Comparison of ENCODE assay signal across 1 cellular context in the genomic region with DNA sequence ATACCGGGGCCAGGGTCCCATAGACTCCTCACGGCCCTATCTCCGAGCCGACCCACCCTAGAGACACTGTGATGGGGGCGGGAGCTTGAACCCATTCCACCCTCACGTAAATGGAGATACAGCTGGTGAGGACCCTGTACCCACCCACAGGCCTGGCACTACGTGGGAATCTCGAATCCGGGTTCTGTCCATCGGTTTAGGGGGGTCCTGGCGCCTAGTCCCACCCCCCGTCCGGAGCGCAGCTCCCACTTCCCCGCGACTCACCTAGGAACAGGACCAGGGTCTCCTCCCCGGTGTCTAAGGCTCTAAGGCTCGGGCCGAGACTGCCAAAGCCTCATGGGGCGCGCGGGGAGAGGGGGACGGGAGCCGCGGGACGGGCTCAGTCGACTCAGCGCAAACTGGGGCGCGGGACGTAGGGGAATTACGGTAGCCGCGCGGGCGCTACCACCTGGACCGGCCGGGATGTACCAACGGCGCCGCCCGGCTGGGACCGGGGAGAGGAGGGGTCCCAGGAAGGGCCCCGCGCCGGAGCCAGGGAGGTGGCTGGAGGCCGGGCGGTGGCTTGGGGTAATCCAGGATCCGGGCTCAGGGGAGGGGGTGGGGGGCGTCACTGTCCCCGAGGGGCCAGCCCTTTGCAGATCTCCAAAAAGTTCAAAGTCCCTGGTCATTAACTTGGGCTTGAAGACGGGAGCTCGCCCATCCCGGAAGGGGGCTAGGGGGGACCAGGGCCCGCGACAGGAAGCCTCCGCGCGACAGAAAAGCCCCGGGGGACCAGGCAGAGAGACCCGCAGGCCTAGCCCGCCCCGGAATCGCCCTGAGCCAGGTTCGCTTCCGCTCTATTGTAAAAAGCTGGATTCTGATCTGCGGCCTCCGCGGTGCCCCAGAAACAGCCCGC.
TF ChIP-seq lines count a peak whose summit lies in the region.

No MANE protein-coding gene starts in this region.

TF ChIP-seq in HEK293, 187 proteins besides CTCF, POLR2A, EP300 and RAD21 (continued from another document and continues in another):
- TF ChIP-seq KLF9 (tag by site-specific recombination; IDR thresholded peaks at IDR 0.05; ENCODE audit: low read depth): peak; percentile 35; the same call in 1 of the 2 replicates
- no peak for TF ChIP-seq ZNF214 (tag by site-specific recombination; IDR thresholded peaks at IDR 0.05; ENCODE audit: borderline replicate concordance)
- no peak for TF ChIP-seq ZNF624 (tag by site-specific recombination; IDR thresholded peaks at IDR 0.05)
- TF ChIP-seq ZNF354C (tag by site-specific recombination; IDR thresholded peaks at IDR 0.05; ENCODE audit: borderline replicate concordance, low read depth): no peak
- TF ChIP-seq ZNF664 (tag by site-specific recombination; IDR thresholded peaks at IDR 0.05): no peak
- TF ChIP-seq ZNF629 (tag by site-specific recombination; IDR thresholded peaks at IDR 0.05): peak; percentile 38; the same call in 1 of the 2 replicates
- peak; percentile 75 for TF ChIP-seq GLIS2 (tag by site-specific recombination; IDR thresholded peaks at IDR 0.05)
- TF ChIP-seq ZNF157 (tag by site-specific recombination; IDR thresholded peaks at IDR 0.05): no peak
- TF ChIP-seq ZNF843 (tag by site-specific recombination; IDR thresholded peaks at IDR 0.05): no peak
- no peak for TF ChIP-seq ZNF521 (tag by site-specific recombination; IDR thresholded peaks at IDR 0.05)
- TF ChIP-seq, protein P1, sequence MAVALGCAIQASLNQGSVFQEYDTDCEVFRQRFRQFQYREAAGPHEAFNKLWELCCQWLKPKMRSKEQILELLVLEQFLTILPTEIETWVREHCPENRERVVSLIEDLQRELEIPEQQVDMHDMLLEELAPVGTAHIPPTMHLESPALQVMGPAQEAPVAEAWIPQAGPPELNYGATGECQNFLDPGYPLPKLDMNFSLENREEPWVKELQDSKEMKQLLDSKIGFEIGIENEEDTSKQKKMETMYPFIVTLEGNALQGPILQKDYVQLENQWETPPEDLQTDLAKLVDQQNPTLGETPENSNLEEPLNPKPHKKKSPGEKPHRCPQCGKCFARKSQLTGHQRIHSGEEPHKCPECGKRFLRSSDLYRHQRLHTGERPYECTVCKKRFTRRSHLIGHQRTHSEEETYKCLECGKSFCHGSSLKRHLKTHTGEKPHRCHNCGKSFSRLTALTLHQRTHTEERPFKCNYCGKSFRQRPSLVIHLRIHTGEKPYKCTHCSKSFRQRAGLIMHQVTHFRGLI (tag by site-specific recombination; IDR thresholded peaks at IDR 0.05): peak; percentile 56; the same call in 1 of the 2 replicates
- peak; percentile 60 for TF ChIP-seq ZXDB (tag by site-specific recombination; IDR thresholded peaks at IDR 0.05)
- TF ChIP-seq, protein P2, sequence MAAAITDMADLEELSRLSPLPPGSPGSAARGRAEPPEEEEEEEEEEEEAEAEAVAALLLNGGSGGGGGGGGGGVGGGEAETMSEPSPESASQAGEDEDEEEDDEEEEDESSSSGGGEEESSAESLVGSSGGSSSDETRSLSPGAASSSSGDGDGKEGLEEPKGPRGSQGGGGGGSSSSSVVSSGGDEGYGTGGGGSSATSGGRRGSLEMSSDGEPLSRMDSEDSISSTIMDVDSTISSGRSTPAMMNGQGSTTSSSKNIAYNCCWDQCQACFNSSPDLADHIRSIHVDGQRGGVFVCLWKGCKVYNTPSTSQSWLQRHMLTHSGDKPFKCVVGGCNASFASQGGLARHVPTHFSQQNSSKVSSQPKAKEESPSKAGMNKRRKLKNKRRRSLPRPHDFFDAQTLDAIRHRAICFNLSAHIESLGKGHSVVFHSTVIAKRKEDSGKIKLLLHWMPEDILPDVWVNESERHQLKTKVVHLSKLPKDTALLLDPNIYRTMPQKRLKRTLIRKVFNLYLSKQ (tag by site-specific recombination; IDR thresholded peaks at IDR 0.05; ENCODE audit: borderline replicate concordance): no peak; the same call in 1 of the 2 replicates
- no peak for TF ChIP-seq ZNF670 (tag by site-specific recombination; IDR thresholded peaks at IDR 0.05; ENCODE audit: low read depth)
- no peak for TF ChIP-seq SCRT1 (tag by site-specific recombination; IDR thresholded peaks at IDR 0.05; ENCODE audit: borderline replicate concordance)
- TF ChIP-seq ZNF341 (tag by site-specific recombination; IDR thresholded peaks at IDR 0.05; ENCODE audit: low read depth): peak; percentile 62
- TF ChIP-seq, protein P3, sequence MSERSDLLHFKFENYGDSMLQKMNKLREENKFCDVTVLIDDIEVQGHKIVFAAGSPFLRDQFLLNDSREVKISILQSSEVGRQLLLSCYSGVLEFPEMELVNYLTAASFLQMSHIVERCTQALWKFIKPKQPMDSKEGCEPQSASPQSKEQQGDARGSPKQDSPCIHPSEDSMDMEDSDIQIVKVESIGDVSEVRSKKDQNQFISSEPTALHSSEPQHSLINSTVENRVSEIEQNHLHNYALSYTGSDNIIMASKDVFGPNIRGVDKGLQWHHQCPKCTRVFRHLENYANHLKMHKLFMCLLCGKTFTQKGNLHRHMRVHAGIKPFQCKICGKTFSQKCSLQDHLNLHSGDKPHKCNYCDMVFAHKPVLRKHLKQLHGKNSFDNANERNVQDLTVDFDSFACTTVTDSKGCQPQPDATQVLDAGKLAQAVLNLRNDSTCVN (tag by site-specific recombination; optimal IDR thresholded peaks at IDR 0.05): peak; percentile 91
- TF ChIP-seq ZNF266 (tag by site-specific recombination; IDR thresholded peaks at IDR 0.05; ENCODE audit: low read depth): no peak
- TF ChIP-seq GLI2 (tag by site-specific recombination; IDR thresholded peaks at IDR 0.05; ENCODE audit: borderline replicate concordance, low read depth): no peak
- TF ChIP-seq ZEB2 (tag by site-specific recombination; IDR thresholded peaks at IDR 0.05): peak; percentile 69; the same call in 1 of the 2 replicates
- TF ChIP-seq, protein P4, sequence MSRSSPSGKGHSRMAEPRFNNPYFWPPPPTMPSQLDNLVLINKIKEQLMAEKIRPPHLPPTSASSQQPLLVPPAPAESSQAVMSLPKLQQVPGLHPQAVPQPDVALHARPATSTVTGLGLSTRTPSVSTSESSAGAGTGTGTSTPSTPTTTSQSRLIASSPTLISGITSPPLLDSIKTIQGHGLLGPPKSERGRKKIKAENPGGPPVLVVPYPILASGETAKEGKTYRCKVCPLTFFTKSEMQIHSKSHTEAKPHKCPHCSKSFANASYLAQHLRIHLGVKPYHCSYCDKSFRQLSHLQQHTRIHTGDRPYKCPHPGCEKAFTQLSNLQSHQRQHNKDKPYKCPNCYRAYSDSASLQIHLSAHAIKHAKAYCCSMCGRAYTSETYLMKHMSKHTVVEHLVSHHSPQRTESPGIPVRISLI (tag by site-specific recombination; IDR thresholded peaks at IDR 0.05): no peak
- no peak for TF ChIP-seq ZNF600 (tag by site-specific recombination; IDR thresholded peaks at IDR 0.05)
- no peak for TF ChIP-seq BCL11B (tag by site-specific recombination; IDR thresholded peaks at IDR 0.05; ENCODE audit: low read depth)
- TF ChIP-seq HOXA7 (CRISPR knock-in tag; IDR thresholded peaks at IDR 0.05; ENCODE audit: borderline replicate concordance): no peak
- no peak for TF ChIP-seq HOXC10 (CRISPR knock-in tag; IDR thresholded peaks at IDR 0.05)
- no peak for TF ChIP-seq OSR2 (tag by site-specific recombination; IDR thresholded peaks at IDR 0.05)
- no peak for TF ChIP-seq ZNF184 (tag by site-specific recombination; IDR thresholded peaks at IDR 0.05)
- TF ChIP-seq, protein P5, sequence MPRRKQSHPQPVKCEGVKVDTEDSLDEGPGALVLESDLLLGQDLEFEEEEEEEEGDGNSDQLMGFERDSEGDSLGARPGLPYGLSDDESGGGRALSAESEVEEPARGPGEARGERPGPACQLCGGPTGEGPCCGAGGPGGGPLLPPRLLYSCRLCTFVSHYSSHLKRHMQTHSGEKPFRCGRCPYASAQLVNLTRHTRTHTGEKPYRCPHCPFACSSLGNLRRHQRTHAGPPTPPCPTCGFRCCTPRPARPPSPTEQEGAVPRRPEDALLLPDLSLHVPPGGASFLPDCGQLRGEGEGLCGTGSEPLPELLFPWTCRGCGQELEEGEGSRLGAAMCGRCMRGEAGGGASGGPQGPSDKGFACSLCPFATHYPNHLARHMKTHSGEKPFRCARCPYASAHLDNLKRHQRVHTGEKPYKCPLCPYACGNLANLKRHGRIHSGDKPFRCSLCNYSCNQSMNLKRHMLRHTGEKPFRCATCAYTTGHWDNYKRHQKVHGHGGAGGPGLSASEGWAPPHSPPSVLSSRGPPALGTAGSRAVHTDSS (tag by site-specific recombination; IDR thresholded peaks at IDR 0.05): no peak
- TF ChIP-seq, protein P6, sequence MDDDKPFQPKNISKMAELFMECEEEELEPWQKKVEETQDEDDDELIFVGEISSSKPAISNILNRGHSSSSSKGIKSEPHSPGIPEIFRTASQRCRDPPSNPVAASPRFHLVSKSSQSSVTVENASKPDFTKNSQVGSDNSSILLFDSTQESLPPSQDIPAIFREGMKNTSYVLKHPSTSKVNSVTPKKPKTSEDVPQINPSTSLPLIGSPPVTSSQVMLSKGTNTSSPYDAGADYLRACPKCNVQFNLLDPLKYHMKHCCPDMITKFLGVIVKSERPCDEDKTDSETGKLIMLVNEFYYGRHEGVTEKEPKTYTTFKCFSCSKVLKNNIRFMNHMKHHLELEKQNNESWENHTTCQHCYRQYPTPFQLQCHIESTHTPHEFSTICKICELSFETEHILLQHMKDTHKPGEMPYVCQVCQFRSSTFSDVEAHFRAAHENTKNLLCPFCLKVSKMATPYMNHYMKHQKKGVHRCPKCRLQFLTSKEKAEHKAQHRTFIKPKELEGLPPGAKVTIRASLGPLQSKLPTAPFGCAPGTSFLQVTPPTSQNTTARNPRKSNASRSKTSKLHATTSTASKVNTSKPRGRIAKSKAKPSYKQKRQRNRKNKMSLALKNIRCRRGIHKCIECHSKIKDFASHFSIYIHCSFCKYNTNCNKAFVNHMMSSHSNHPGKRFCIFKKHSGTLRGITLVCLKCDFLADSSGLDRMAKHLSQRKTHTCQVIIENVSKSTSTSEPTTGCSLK (tag by site-specific recombination; IDR thresholded peaks at IDR 0.05): no peak
- no peak for TF ChIP-seq ZNF48 (tag by site-specific recombination; IDR thresholded peaks at IDR 0.05)
- TF ChIP-seq, protein P7, sequence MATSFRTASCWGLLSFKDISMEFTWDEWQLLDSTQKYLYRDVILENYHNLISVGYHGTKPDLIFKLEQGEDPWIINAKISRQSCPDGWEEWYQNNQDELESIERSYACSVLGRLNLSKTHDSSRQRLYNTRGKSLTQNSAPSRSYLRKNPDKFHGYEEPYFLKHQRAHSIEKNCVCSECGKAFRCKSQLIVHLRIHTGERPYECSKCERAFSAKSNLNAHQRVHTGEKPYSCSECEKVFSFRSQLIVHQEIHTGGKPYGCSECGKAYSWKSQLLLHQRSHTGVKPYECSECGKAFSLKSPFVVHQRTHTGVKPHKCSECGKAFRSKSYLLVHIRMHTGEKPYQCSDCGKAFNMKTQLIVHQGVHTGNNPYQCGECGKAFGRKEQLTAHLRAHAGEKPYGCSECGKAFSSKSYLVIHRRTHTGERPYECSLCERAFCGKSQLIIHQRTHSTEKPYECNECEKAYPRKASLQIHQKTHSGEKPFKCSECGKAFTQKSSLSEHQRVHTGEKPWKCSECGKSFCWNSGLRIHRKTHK (tag by site-specific recombination; IDR thresholded peaks at IDR 0.05): no peak
- TF ChIP-seq, protein P8, sequence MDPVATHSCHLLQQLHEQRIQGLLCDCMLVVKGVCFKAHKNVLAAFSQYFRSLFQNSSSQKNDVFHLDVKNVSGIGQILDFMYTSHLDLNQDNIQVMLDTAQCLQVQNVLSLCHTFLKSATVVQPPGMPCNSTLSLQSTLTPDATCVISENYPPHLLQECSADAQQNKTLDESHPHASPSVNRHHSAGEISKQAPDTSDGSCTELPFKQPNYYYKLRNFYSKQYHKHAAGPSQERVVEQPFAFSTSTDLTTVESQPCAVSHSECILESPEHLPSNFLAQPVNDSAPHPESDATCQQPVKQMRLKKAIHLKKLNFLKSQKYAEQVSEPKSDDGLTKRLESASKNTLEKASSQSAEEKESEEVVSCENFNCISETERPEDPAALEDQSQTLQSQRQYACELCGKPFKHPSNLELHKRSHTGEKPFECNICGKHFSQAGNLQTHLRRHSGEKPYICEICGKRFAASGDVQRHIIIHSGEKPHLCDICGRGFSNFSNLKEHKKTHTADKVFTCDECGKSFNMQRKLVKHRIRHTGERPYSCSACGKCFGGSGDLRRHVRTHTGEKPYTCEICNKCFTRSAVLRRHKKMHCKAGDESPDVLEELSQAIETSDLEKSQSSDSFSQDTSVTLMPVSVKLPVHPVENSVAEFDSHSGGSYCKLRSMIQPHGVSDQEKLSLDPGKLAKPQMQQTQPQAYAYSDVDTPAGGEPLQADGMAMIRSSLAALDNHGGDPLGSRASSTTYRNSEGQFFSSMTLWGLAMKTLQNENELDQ (tag by site-specific recombination; IDR thresholded peaks at IDR 0.05; ENCODE audit: low read depth): no peak
- TF ChIP-seq ZNF324 (tag by site-specific recombination; IDR thresholded peaks at IDR 0.05): peak; percentile 48; the same call in 1 of the 2 replicates
- TF ChIP-seq ZNF610 (tag by site-specific recombination; IDR thresholded peaks at IDR 0.05; ENCODE audit: borderline replicate concordance): no peak
- no peak; the same call in 1 of the 2 replicates for TF ChIP-seq ZBTB21 (tag by site-specific recombination; IDR thresholded peaks at IDR 0.05)
- TF ChIP-seq SCRT2 (tag by site-specific recombination; IDR thresholded peaks at IDR 0.05): no peak
- TF ChIP-seq, protein P9, sequence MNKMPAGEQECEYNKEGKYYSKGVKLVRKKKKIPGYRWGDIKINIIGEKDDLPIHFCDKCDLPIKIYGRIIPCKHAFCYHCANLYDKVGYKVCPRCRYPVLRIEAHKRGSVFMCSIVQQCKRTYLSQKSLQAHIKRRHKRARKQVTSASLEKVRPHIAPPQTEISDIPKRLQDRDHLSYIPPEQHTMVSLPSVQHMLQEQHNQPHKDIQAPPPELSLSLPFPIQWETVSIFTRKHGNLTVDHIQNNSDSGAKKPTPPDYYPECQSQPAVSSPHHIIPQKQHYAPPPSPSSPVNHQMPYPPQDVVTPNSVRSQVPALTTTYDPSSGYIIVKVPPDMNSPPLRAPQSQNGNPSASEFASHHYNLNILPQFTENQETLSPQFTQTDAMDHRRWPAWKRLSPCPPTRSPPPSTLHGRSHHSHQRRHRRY (tag by site-specific recombination; IDR thresholded peaks at IDR 0.05): no peak
- TF ChIP-seq FEZF1 (tag by site-specific recombination; IDR thresholded peaks at IDR 0.05): no peak
- TF ChIP-seq REPIN1 (tag by site-specific recombination; IDR thresholded peaks at IDR 0.05; ENCODE audit: low read depth): no peak
- no peak for TF ChIP-seq ZNF239 (tag by site-specific recombination; IDR thresholded peaks at IDR 0.05)
- no peak for TF ChIP-seq ZNF211 (tag by site-specific recombination; IDR thresholded peaks at IDR 0.05; ENCODE audit: low read depth)
- TF ChIP-seq KLF8 (tag by site-specific recombination; IDR thresholded peaks at IDR 0.05): peak; percentile 83
- TF ChIP-seq, protein P10, sequence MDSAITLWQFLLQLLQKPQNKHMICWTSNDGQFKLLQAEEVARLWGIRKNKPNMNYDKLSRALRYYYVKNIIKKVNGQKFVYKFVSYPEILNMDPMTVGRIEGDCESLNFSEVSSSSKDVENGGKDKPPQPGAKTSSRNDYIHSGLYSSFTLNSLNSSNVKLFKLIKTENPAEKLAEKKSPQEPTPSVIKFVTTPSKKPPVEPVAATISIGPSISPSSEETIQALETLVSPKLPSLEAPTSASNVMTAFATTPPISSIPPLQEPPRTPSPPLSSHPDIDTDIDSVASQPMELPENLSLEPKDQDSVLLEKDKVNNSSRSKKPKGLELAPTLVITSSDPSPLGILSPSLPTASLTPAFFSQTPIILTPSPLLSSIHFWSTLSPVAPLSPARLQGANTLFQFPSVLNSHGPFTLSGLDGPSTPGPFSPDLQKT (IDR thresholded peaks at IDR 0.05; ENCODE audit: borderline replicate concordance, low read depth, low read length): no peak
- TF ChIP-seq ZNF792 (tag by site-specific recombination; IDR thresholded peaks at IDR 0.05): 0 out of 2 replicates have a peak, but pooled peaks have one; percentile 23
